In genomic region chrX:134810211-134810610, GRCh38 we compare ENCODE assay signal across 28 cellular contexts. TPM values are rescaled to one million over a fixed set of nuclear protein-coding genes. Genes with fewer than 3 reads are reported as not detected.
A peak's percentile ranks its signal among the peaks of the same experiment; 100 is the strongest.
DNase-seq lines count a peak whose midpoint lies in the region; ATAC-seq, FAIRE-seq and TF ChIP-seq lines count a peak whose summit lies in the region.
"Had no signal": no experiment of that assay in that cellular context is flagged by ENCODE, and none has a peak within 500 bp of the region (broad histone marks: within the 10 kb centered on the region; RNA-seq: fewer than 3 reads in every experiment).

No MANE protein-coding gene starts in this region.

- WGBS in A549 (ENCODE audit: missing lambda C conversion rate) = 63% methylated on average over 1 of the region's 1 CpG

- TF ChIP-seq RAD21 in A549 (conservative IDR thresholded peaks at IDR 0.05 in 1 of 2, IDR thresholded peaks at IDR 0.05 in 1 of 2) = no peak

- H3K4me1 ChIP-seq in A549 = peaks cover 3% of the 10 kb centered on the region; the same call in 1 of the 3 replicates
- H3K4me1 ChIP-seq in Panc1 (ENCODE audit: control insufficient read depth, insufficient read depth, low read length) = peaks cover 6% of the 10 kb centered on the region; the same call in 1 of the 2 replicates

- H3K4me3 ChIP-seq in A549 (no peak overlapping the region), Panc1 (ENCODE audit: low read depth in 2 of 2, low read length in 2 of 2) (no peak overlapping the region), foreskin fibroblast (ENCODE audit: low read depth in 1 of 2, low read length in 2 of 2) (no peak overlapping the region)

- in situ Hi-C loops in Panc1 (cut with HindIII; ENCODE audit: low pct_unique_long_range_greater_than_20kb, low sequenced_read_pairs) = no loop called here

- no peak overlapping the region for H3K4me2 ChIP-seq in A549

- ATAC-seq in A549 (no peak), Panc1 (no peak), GM18870 (IDR thresholded peaks at IDR 0.05; ENCODE audit: unreplicated experiment) (no peak)
- ATAC-seq: T-helper 17 cell had no signal

- TF ChIP-seq CTCF in A549 (IDR thresholded peaks at IDR 0.05) (no peak), Panc1 (IDR thresholded peaks at IDR 0.05) (no peak), foreskin fibroblast (IDR thresholded peaks at IDR 0.05; ENCODE audit: low read depth, low read length) (no peak)

- BruUV-seq in Panc1 (replicated peaks; lab: Mats Ljungman, UMichigan) = no TSS peak

- DNase-seq in A549 (ENCODE audit: low read depth in 1 of 2, low spot score in 1 of 2) (no peak), HUDEP-2 (lab: John Stamatoyannopoulos, UW; ENCODE audit: unreplicated experiment in 76 of 76) (peak in 44 of 76 experiments; percentile 0 to 66 (median 22)), Panc1 (ENCODE audit: low read depth, low spot score) (no peak), amniotic epithelial cell (ENCODE audit: low read depth) (peak; percentile 35), foreskin fibroblast (no peak), NCI-H748 treated with DMSO at 0.1 percent for 48 hours (lab: John Stamatoyannopoulos, UW) (no peak), SIG-M5 (lab: John Stamatoyannopoulos, UW) (no peak)
- DNase-seq: 8988T; AML-193; C1 segment of cervical spinal cord; Calu3; CD8-positive, alpha-beta memory T cell; DMS153; H7; MM.1S; NCI-H1092; NCI-H1436; NCI-H187 treated with DMSO at 0.1 percent for 48 hours; NCI-H2107; NCI-H510A treated with DMSO at 0.1 percent for 48 hours; NCI-H774; NK-92 treated with Interleukin-12 subunit alpha and Interleukin-12 subunit beta, amount 100 ng/mL, for 24 hours; Right ventricle myocardium superior; SW 1271; T-helper 17 cell had no signal

- H3K36me3 ChIP-seq in Panc1 (ENCODE audit: control insufficient read depth, insufficient read depth, low read length) = no peaks in the 10 kb centered on the region

- POLR2A ChIA-PET in A549 (lab: Yijun Ruan, JAX) = no interaction called here
- POLR2A ChIA-PET in Panc1 (lab: Charles Lee) = no interaction called here

- H3K27ac ChIP-seq in A549 = no peak overlapping the region
- peak overlapping the region; percentile 3; the same call in 1 of the 2 replicates for H3K27ac ChIP-seq in Panc1 (ENCODE audit: low read length)
- H3K27ac ChIP-seq: HL-60 had no signal

- no peak for TF ChIP-seq EP300 in A549 (IDR thresholded peaks at IDR 0.05)

- peak; percentile 59 for FAIRE-seq in A549 (lab: Jason Lieb, UNC)
- FAIRE-seq: G401.6 had no signal

- intact Hi-C loops in Panc1 (cut with micrococcal nuclease; ENCODE audit: unreplicated experiment) = no loop called here

- no peaks in the 10 kb centered on the region for H3K27me3 ChIP-seq in Panc1 (ENCODE audit: control insufficient read depth, insufficient read depth, low read length)

- H3K9me3 ChIP-seq in A549 = no peaks in the 10 kb centered on the region
- H3K9me3 ChIP-seq in Panc1 (ENCODE audit: control insufficient read depth, insufficient read depth, low read depth, low read length) = no peaks in the 10 kb centered on the region

- TF ChIP-seq POLR2A in A549 (IDR thresholded peaks at IDR 0.05; ENCODE audit: low read length) = no peak

- CTCF ChIA-PET in A549 (lab: Yijun Ruan, JAX) (interaction anchor here (0.8 kb wide), 1 partner anchor 189 kb away, joined by 3 read pairs; no protein-coding TSS in a partner anchor), Panc1 (lab: Charles Lee) (no interaction called here)

TF ChIP-seq in A549, 52 proteins besides CTCF, POLR2A, EP300 and RAD21:
- TF ChIP-seq TFCP2L1 (CRISPR knock-in tag; IDR thresholded peaks at IDR 0.05) = no peak
- TF ChIP-seq KDM5A (IDR thresholded peaks at IDR 0.05) = no peak
- TF ChIP-seq CEBPB (IDR thresholded peaks at IDR 0.05) = no peak
- TF ChIP-seq RARB (CRISPR knock-in tag; IDR thresholded peaks at IDR 0.05) = no peak
- TF ChIP-seq HOXB5 (CRISPR knock-in tag; IDR thresholded peaks at IDR 0.05) = no peak
- no peak for TF ChIP-seq ZSCAN20 (CRISPR knock-in tag; IDR thresholded peaks at IDR 0.05)
- no peak for TF ChIP-seq E2F6 (IDR thresholded peaks at IDR 0.05; ENCODE audit: borderline replicate concordance, low read depth)
- no peak for TF ChIP-seq RNF2 (IDR thresholded peaks at IDR 0.05; ENCODE audit: borderline replicate concordance, low read depth)
- no peak for TF ChIP-seq FOSL2 (IDR thresholded peaks at IDR 0.05)
- no peak for TF ChIP-seq FOSL2 (CRISPR knock-in tag; IDR thresholded peaks at IDR 0.05)
- TF ChIP-seq ZNF302 (CRISPR knock-in tag; IDR thresholded peaks at IDR 0.05) = no peak
- TF ChIP-seq HOXB13 (CRISPR knock-in tag; IDR thresholded peaks at IDR 0.05; ENCODE audit: low read depth) = no peak
- TF ChIP-seq FOXS1 (CRISPR knock-in tag; IDR thresholded peaks at IDR 0.05) = no peak
- TF ChIP-seq GATA3 (IDR thresholded peaks at IDR 0.05; ENCODE audit: borderline replicate concordance) = no peak
- no peak for TF ChIP-seq HDAC2 (IDR thresholded peaks at IDR 0.05)

RNA-seq across cellular contexts. Expression of gene PABIR2, which starts 13.2 kb away (rescaled TPM):
- polyA plus RNA-seq in A549 (2011; rRNA removed) (39.0 and 53.8 TPM in 2 replicates), A549 (2017; fragmentation: RNase III; extraction: RNeasy Plus Mini Kit Qiagen cat#74134 plus additional on column Dnase treatment) (35.2 to 36.0 TPM (median 35.3 TPM) in 3 replicates)
- polyA plus RNA-seq in A549 (2012; cell fraction: cytosol; rRNA removed) = 21.6 and 28.3 TPM in 2 replicates
- polyA plus RNA-seq in A549 (2012; cell fraction: nucleus; rRNA removed) = 22.8 and 27.9 TPM in 2 replicates
- 26.8 and 30.0 TPM in 2 replicates for polyA minus RNA-seq in A549 (2011; rRNA and poly(A)+ RNA removed)
- total RNA-seq in Panc1 (2021; ENCODE audit: unreplicated experiment) = 98.8 TPM
- 48.5 TPM for polyA plus RNA-seq in Panc1 (2012; ENCODE audit: insufficient read length)

Comparison
In these comparisons a context has a peak if more than half of its experiments do, and no peak if none do; other contexts are left out.
1. DNase-seq: peak in HUDEP-2 (44 of 76) and amniotic epithelial cell (single experiment); none in A549 (0 of 2), Panc1 (single experiment), foreskin fibroblast (0 of 2), NCI-H748 treated with DMSO at 0.1 percent for 48 hours (single experiment) and SIG-M5 (single experiment).